ENCODE assay signal across 8 cellular contexts in genomic region chr14:89773644-89774316, GRCh38.
DNase-seq lines count a peak whose midpoint lies in the region; ATAC-seq, FAIRE-seq and TF ChIP-seq lines count a peak whose summit lies in the region.

No MANE protein-coding gene starts in this region.

- no peaks in the 10 kb centered on the region for H4K20me1 ChIP-seq in OCI-LY1 (ENCODE audit: insufficient read depth, low read length)

- TF ChIP-seq EP300 in A549 (IDR thresholded peaks at IDR 0.05) = no peak

- H3K9me2 ChIP-seq in OCI-LY1 (ENCODE audit: low read depth, low read length) = no peaks in the 10 kb centered on the region

- no peak for TF ChIP-seq RAD21 in A549 (conservative IDR thresholded peaks at IDR 0.05 in 1 of 2, IDR thresholded peaks at IDR 0.05 in 1 of 2)

- TF ChIP-seq CTCF in A549 (IDR thresholded peaks at IDR 0.05) (no peak), OCI-LY1 (IDR thresholded peaks at IDR 0.05; ENCODE audit: low read length) (no peak)

- ATAC-seq in A549 (peak; percentile 96 to 97), GM19025 (IDR thresholded peaks at IDR 0.05; ENCODE audit: low read depth, unreplicated experiment) (peak; percentile 69), HG03135 (IDR thresholded peaks at IDR 0.05; ENCODE audit: unreplicated experiment) (peak; percentile 81)
- ATAC-seq in activated T-cell treated with anti-CD3 and anti-CD28 coated beads, Interleukin-2, amount 50 U/mL, for 72 hours (replicated peaks in 1 of 2) = peak; percentile 94 to 95

- peak; percentile 44 to 51 for DNase-seq in A549 (ENCODE audit: low read depth in 1 of 2, low spot score in 1 of 2)
- DNase-seq in activated T-cell treated with anti-CD3 and anti-CD28 coated beads, Interleukin-2, amount 50 U/mL, for 72 hours = peak; percentile 65 to 75
- DNase-seq in stimulated activated CD8-positive, alpha-beta memory T cell treated with anti-CD3 and anti-CD28 coated beads, Interleukin-15, amount 100 ng/mL, for 4 hours (ENCODE audit: low read depth in 2 of 2) = peak; percentile 23 to 41
- DNase-seq in RKO (ENCODE audit: low spot score) = no peak

- H3K9me3 ChIP-seq in A549 (no peaks in the 10 kb centered on the region), OCI-LY1 (ENCODE audit: low read length) (no peaks in the 10 kb centered on the region), iPS-20b (ENCODE audit: insufficient read depth, low read depth, low read length) (no peaks in the 10 kb centered on the region)

- H3K4me3 Mint-ChIP-seq in activated T-cell treated with anti-CD3 and anti-CD28 coated beads, Interleukin-2, amount 50 U/mL, for 72 hours = peak overlapping the region; percentile 57 to 77

- H3K27me3 Mint-ChIP-seq in activated T-cell treated with anti-CD3 and anti-CD28 coated beads, Interleukin-2, amount 50 U/mL, for 72 hours (ENCODE audit: low read depth) = peaks cover 18% of the 10 kb centered on the region

- H3K27ac ChIP-seq in A549 (peak overlapping the region; percentile 63 to 72), OCI-LY1 (ENCODE audit: low read depth, low read length, poor library complexity, severe bottlenecking) (no peak overlapping the region), iPS-20b (ENCODE audit: low read length) (peak overlapping the region; percentile 42)

- no peak overlapping the region for H3K4me3 ChIP-seq in A549
- H3K4me3 ChIP-seq in OCI-LY1 (ENCODE audit: low read depth, low read length, poor library complexity, severe bottlenecking) = peak overlapping the region; percentile 21
- peak overlapping the region; percentile 7; the same call in 1 of the 2 replicates for H3K4me3 ChIP-seq in iPS-20b (ENCODE audit: low read length)

- H3K9ac ChIP-seq in OCI-LY1 (ENCODE audit: low read length) (no peak overlapping the region), iPS-20b (ENCODE audit: low read depth, low read length) (peak overlapping the region; percentile 47; the same call in 1 of the 2 replicates)

- POLR2A ChIA-PET in A549 (lab: Yijun Ruan, JAX) = no interaction called here

- H3K36me3 ChIP-seq in OCI-LY1 (ENCODE audit: insufficient read depth, low read length) = no peaks in the 10 kb centered on the region
- no peaks in the 10 kb centered on the region for H3K36me3 ChIP-seq in iPS-20b (ENCODE audit: insufficient read depth, low read depth, low read length)

- H3K79me2 ChIP-seq in OCI-LY1 (ENCODE audit: insufficient read depth, low read length) = no peaks in the 10 kb centered on the region

- peaks cover 6% of the 10 kb centered on the region for H3K4me1 ChIP-seq in A549
- H3K4me1 ChIP-seq in OCI-LY1 (ENCODE audit: insufficient read depth, low read length, severe bottlenecking) = peaks cover 16% of the 10 kb centered on the region
- peaks cover 11% of the 10 kb centered on the region; the same call in 1 of the 2 replicates for H3K4me1 ChIP-seq in iPS-20b (ENCODE audit: insufficient read depth, low read length)

- no peak for TF ChIP-seq POLR2A in A549 (IDR thresholded peaks at IDR 0.05; ENCODE audit: low read length)

- no peak overlapping the region for H2AFZ ChIP-seq in OCI-LY1 (ENCODE audit: low read length)

- H3F3A ChIP-seq in OCI-LY1 (ENCODE audit: insufficient read depth, low read length) = no peaks in the 10 kb centered on the region

- H3K27me3 ChIP-seq in OCI-LY1 (ENCODE audit: insufficient read depth, low read length) = no peaks in the 10 kb centered on the region; the same call in 1 of the 2 replicates
- no peaks in the 10 kb centered on the region for H3K27me3 ChIP-seq in iPS-20b (ENCODE audit: insufficient read depth, low read length)

- peak; percentile 28 for FAIRE-seq in A549 (lab: Jason Lieb, UNC)

- CTCF ChIA-PET in A549 (lab: Yijun Ruan, JAX) = no interaction called here

- H3K36me3 Mint-ChIP-seq in activated T-cell treated with anti-CD3 and anti-CD28 coated beads, Interleukin-2, amount 50 U/mL, for 72 hours (ENCODE audit: insufficient read depth in 2 of 2) = no peaks in the 10 kb centered on the region

- WGBS in A549 (ENCODE audit: missing lambda C conversion rate) = 19% methylated on average over 12 of the region's 12 CpGs

- no peaks in the 10 kb centered on the region for H3K9me3 Mint-ChIP-seq in activated T-cell treated with anti-CD3 and anti-CD28 coated beads, Interleukin-2, amount 50 U/mL, for 72 hours

- no peak overlapping the region for H3K27ac Mint-ChIP-seq in activated T-cell treated with anti-CD3 and anti-CD28 coated beads, Interleukin-2, amount 50 U/mL, for 72 hours

- H3K4me1 Mint-ChIP-seq in activated T-cell treated with anti-CD3 and anti-CD28 coated beads, Interleukin-2, amount 50 U/mL, for 72 hours (ENCODE audit: low read depth) = peaks cover 32% of the 10 kb centered on the region

- H3K4me2 ChIP-seq in A549 (peak overlapping the region; percentile 59), OCI-LY1 (ENCODE audit: low read length) (peak overlapping the region; percentile 50)

TF ChIP-seq in A549, 52 proteins besides CTCF, POLR2A, EP300 and RAD21:
- TF ChIP-seq ZFP36 (IDR thresholded peaks at IDR 0.05; ENCODE audit: borderline replicate concordance, partially characterized antibody) = no peak
- no peak for TF ChIP-seq ESRRA (IDR thresholded peaks at IDR 0.05; ENCODE audit: borderline replicate concordance, low read length)
- peak; percentile 50 for TF ChIP-seq MAFK (IDR thresholded peaks at IDR 0.05; ENCODE audit: partially characterized antibody)
- no peak for TF ChIP-seq FOSB (CRISPR knock-in tag; IDR thresholded peaks at IDR 0.05)
- TF ChIP-seq KDM1A (IDR thresholded peaks at IDR 0.05; ENCODE audit: low read depth) = no peak
- TF ChIP-seq KDM5A (IDR thresholded peaks at IDR 0.05) = no peak
- no peak for TF ChIP-seq FOSL2 (IDR thresholded peaks at IDR 0.05)
- TF ChIP-seq FOSL2 (CRISPR knock-in tag; IDR thresholded peaks at IDR 0.05) = no peak
- no peak for TF ChIP-seq EHF (CRISPR knock-in tag; IDR thresholded peaks at IDR 0.05)
- TF ChIP-seq HMGXB4 (CRISPR knock-in tag; IDR thresholded peaks at IDR 0.05; ENCODE audit: borderline replicate concordance) = no peak
